In genomic region chr2:26401739-26402541, GRCh38 we compare ENCODE assay signal across 9 cellular contexts. TPM values are rescaled to one million over a fixed set of nuclear protein-coding genes. Genes with fewer than 3 reads are reported as not detected.
A peak's percentile ranks its signal among the peaks of the same experiment; 100 is the strongest.
DNase-seq lines count a peak whose midpoint lies in the region; ATAC-seq and TF ChIP-seq lines count a peak whose summit lies in the region.
"Had no signal": no experiment of that assay in that cellular context is flagged by ENCODE, and none has a peak within 500 bp of the region (broad histone marks: within the 10 kb centered on the region; RNA-seq: fewer than 3 reads in every experiment).

DRC1 (plus strand) TSS chr2:26401920; CDS start chr2:26401990, 70 bp downstream.

- no peaks in the 10 kb centered on the region for H3K4me1 ChIP-seq in right cardiac atrium (ENCODE audit: control insufficient read depth, insufficient read depth, low read length)
- H3K4me1 ChIP-seq in prostate gland (replicated peaks) = no peaks in the 10 kb centered on the region
- H3K4me1 ChIP-seq in SJCRH30 = no peaks in the 10 kb centered on the region

- TF ChIP-seq CTCF in GM06990 (IDR thresholded peaks at IDR 0.05; ENCODE audit: insufficient read depth, low read length, poor library complexity, severe bottlenecking) (no peak), astrocyte of the cerebellum (IDR thresholded peaks at IDR 0.05; ENCODE audit: low read depth, low read length, missing control alignments) (no peak), prostate gland (IDR thresholded peaks at IDR 0.05) (no peak)

- H3K36me3 ChIP-seq in GM06990 (ENCODE audit: control insufficient read depth, insufficient read depth, low read length) (no peaks in the 10 kb centered on the region), prostate gland (no peaks in the 10 kb centered on the region), SJCRH30 (no peaks in the 10 kb centered on the region)

- H3K9me3 ChIP-seq in right cardiac atrium (ENCODE audit: control insufficient read depth, low read length) (no peaks in the 10 kb centered on the region), prostate gland (no peaks in the 10 kb centered on the region), SJCRH30 (replicated peaks) (no peaks in the 10 kb centered on the region)

- intact Hi-C loops in right cardiac atrium (cut with DNase I) = no loop called here
- intact Hi-C loops in prostate gland (cut with DNase I) = no loop called here

- H3K4me3 ChIP-seq in GM06990 (replicated peaks; ENCODE audit: low read depth, low read length) = no peak within 1 kb of the TSS
- H3K4me3 ChIP-seq in astrocyte of the cerebellum (ENCODE audit: low read depth, low read length) = peak within 1 kb of the TSS; percentile 47
- peak within 1 kb of the TSS; percentile 6 for H3K4me3 ChIP-seq in right cardiac atrium (ENCODE audit: low read length)
- peak within 1 kb of the TSS; percentile 6 to 13 for H3K4me3 ChIP-seq in prostate gland
- H3K4me3 ChIP-seq in SJCRH30 = no peak within 1 kb of the TSS
- H3K4me3 ChIP-seq: SK-N-MC had no signal

- H3K27ac ChIP-seq in right cardiac atrium (ENCODE audit: low read length) (no peak within 1 kb of the TSS), prostate gland (no peak within 1 kb of the TSS), SJCRH30 (no peak within 1 kb of the TSS)
- H3K27ac ChIP-seq: SK-N-MC had no signal

- DNase-seq in GM06990 (ENCODE audit: extremely low read depth, insufficient read length) (peak; percentile 23), NCI-H1930 (lab: John Stamatoyannopoulos, UW) (peak; percentile 71 to 84), astrocyte of the cerebellum (ENCODE audit: low read depth) (peak; percentile 39), right cardiac atrium (peak; percentile 53 to 76 (median 74)), prostate gland (ENCODE audit: low spot score) (no peak), NCI-H1048 (lab: John Stamatoyannopoulos, UW) (no peak), SJCRH30 (no peak)

- ATAC-seq in right cardiac atrium (peak; percentile 70 to 84), GM19035 (IDR thresholded peaks at IDR 0.05; ENCODE audit: unreplicated experiment) (no peak)

- in situ Hi-C loops in astrocyte of the cerebellum (cut with HindIII; ENCODE audit: low sequenced_read_pairs) = no loop called here

- H3K27me3 ChIP-seq in GM06990 (replicated peaks; ENCODE audit: control insufficient read depth, insufficient read depth, low read length) = no peaks in the 10 kb centered on the region
- no peaks in the 10 kb centered on the region for H3K27me3 ChIP-seq in right cardiac atrium (ENCODE audit: control insufficient read depth, insufficient read depth)
- H3K27me3 ChIP-seq in prostate gland (replicated peaks; ENCODE audit: insufficient read depth) = no peaks in the 10 kb centered on the region
- H3K27me3 ChIP-seq in SJCRH30 = no peaks in the 10 kb centered on the region

- no peak for TF ChIP-seq POLR2A in prostate gland (IDR thresholded peaks at IDR 0.05)

- WGBS in right cardiac atrium = 13% methylated on average over 63 of the region's 63 CpGs
- WGBS in prostate gland = 13% methylated on average over 61 of the region's 63 CpGs

RNA-seq across cellular contexts. Expression of gene DRC1, which starts in this region (rescaled TPM):
- total RNA-seq in right cardiac atrium (not detected), prostate gland (1 to 10 TPM in 1 of 2 donors, not detected in 1; 3.8 TPM)
- not detected for polyA plus RNA-seq in right cardiac atrium
- 0.24 and 0.30 TPM in 2 replicates for total RNA-seq in SJCRH30 (2014; rRNA removed; shearing (Covaris generic))

Comparison
In these comparisons a context has a peak if more than half of its experiments do, and no peak if none do; other contexts are left out.
1. Peak in DNase-seq, ATAC-seq and H3K4me3 ChIP-seq in right cardiac atrium; RNA of the gene not detected or under 1 TPM.
2. DNase-seq: peak in GM06990 (single experiment), NCI-H1930 (2 of 2) and astrocyte of the cerebellum (single experiment); none in prostate gland (single experiment), NCI-H1048 (single experiment) and SJCRH30 (0 of 2).
3. H3K4me3 ChIP-seq: peak in astrocyte of the cerebellum (single experiment) and prostate gland (2 of 2); none in GM06990 (single experiment) and SJCRH30 (single experiment).